In genomic region chr17:48749621-48750553, GRCh38 we compare ENCODE assay signal across 1 cellular context.
TF ChIP-seq lines count a peak whose summit lies in the region.

No MANE protein-coding gene starts in this region.

TF ChIP-seq in K562, 482 proteins besides CTCF, POLR2A, EP300 and RAD21 (continued from another document):
- no peak for TF ChIP-seq CHAMP1 (IDR thresholded peaks at IDR 0.05)
- TF ChIP-seq CBX2 (IDR thresholded peaks at IDR 0.05; ENCODE audit: insufficient read depth, low read length, poor library complexity, severe bottlenecking): peak; percentile 10
- no peak for TF ChIP-seq ETV6 (IDR thresholded peaks at IDR 0.05; ENCODE audit: borderline replicate concordance in 1 of 2, low read depth in 2 of 2, low read length in 1 of 2)
- no peak for TF ChIP-seq ETV6 (CRISPR knock-in tag; IDR thresholded peaks at IDR 0.05; ENCODE audit: borderline replicate concordance)
- no peak for TF ChIP-seq ZNF639 (CRISPR knock-in tag; conservative IDR thresholded peaks at IDR 0.05 in 1 of 2, IDR thresholded peaks at IDR 0.05 in 1 of 2)
- no peak for TF ChIP-seq ZBTB40 (IDR thresholded peaks at IDR 0.05)
- TF ChIP-seq ZBTB40 (CRISPR knock-in tag; IDR thresholded peaks at IDR 0.05): no peak
- no peak for TF ChIP-seq CBX3 (IDR thresholded peaks at IDR 0.05; ENCODE audit: borderline replicate concordance in 1 of 2, low read length in 2 of 2)
- TF ChIP-seq ZNF134 (CRISPR knock-in tag; conservative IDR thresholded peaks at IDR 0.05): no peak
- no peak for TF ChIP-seq HMBOX1 (IDR thresholded peaks at IDR 0.05)
- TF ChIP-seq MBD1 (CRISPR knock-in tag; IDR thresholded peaks at IDR 0.05): no peak
- TF ChIP-seq C11orf30 (IDR thresholded peaks at IDR 0.05; ENCODE audit: low read depth): no peak
- no peak for TF ChIP-seq HLTF (IDR thresholded peaks at IDR 0.05)
- TF ChIP-seq KDM2B (CRISPR knock-in tag; IDR thresholded peaks at IDR 0.05): no peak
- TF ChIP-seq MYNN (IDR thresholded peaks at IDR 0.05): no peak
- TF ChIP-seq MYNN (CRISPR knock-in tag; IDR thresholded peaks at IDR 0.05): no peak
- no peak for TF ChIP-seq ZNF444 (CRISPR knock-in tag; IDR thresholded peaks at IDR 0.05)
- no peak for TF ChIP-seq HMGXB4 (CRISPR knock-in tag; IDR thresholded peaks at IDR 0.05)
TF ChIP-seq in K562: peak in this region for 4.
